In the genomic region with DNA sequence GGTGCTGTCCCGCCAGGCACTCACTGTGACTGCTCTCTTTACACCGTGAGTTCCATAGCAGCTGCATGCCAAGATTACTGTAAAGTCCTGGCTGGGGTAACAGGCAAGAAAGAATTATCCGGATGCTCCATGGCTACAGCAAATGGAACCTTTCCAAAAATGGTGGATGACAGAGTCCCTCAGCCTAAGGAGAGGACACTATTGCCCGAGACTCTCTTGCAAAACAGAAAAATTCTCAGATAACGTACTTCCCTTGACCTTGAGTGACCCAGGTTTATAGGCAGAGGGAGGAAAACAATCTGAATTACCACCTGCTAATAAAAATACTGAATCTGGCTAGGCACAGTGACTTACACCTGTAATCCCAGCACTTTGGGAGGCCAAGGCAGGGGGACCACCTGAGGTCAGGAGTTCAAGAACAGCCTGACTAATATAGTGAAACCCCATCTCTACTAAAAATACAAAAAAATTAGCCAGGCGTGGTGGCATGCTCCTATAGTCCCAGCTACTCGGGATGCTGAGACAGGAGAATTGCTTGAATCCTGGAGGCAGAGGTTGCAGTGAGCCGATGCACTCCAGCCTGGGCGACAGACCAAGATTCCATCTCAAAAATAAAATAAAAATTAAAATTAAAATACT, we compare ENCODE assay signal across 32 cellular contexts. TPM values are rescaled to one million over a fixed set of nuclear protein-coding genes. Genes with fewer than 3 reads are reported as not detected.
"Had no signal": no experiment of that assay in that cellular context is flagged by ENCODE, and none has a peak within 500 bp of the region (broad histone marks: within the 10 kb centered on the region; RNA-seq: fewer than 3 reads in every experiment).

No MANE protein-coding gene starts in this region.

- H3K9ac ChIP-seq: SK-N-SH had no signal

- ATAC-seq: activated CD8-positive, alpha-beta T cell treated with anti-CD3 and anti-CD28 coated beads for 36 hours; PC-3 had no signal

- H3K4me2 ChIP-seq: SK-N-SH had no signal

- FAIRE-seq: TTC549 had no signal

- H3K27ac ChIP-seq: ascending aorta, cardiac muscle cell, Peyer's patch, SJSA1 had no signal

- H3K36me3 ChIP-seq: ascending aorta, cardiac muscle cell, Peyer's patch had no signal

- H3K27me3 ChIP-seq: ascending aorta, SJSA1 had no signal

- H3K4me3 ChIP-seq: ascending aorta, cardiac muscle cell, Peyer's patch, SJSA1 had no signal

- H3K4me3 Mint-ChIP-seq: activated CD4-positive, alpha-beta T cell treated with anti-CD3 and anti-CD28 coated beads, Interleukin-2, amount 10 ng/mL, durations not matched to agents 24 days and 14 days; activated CD8-positive, alpha-beta T cell treated with anti-CD3 and anti-CD28 coated beads for 36 hours; activated naive CD4-positive, alpha-beta T cell treated with anti-CD3 and anti-CD28 coated beads, Interleukin-2, amount 50 U/mL, for 24 hours; activated naive CD8-positive, alpha-beta T cell treated with anti-CD3 and anti-CD28 coated beads, Interleukin-2, amount 10 ng/mL, durations not matched to agents 7 days and 5 days; central memory CD8-positive, alpha-beta T cell; T-helper 1 cell treated with Interleukin-12 subunit alpha and Interleukin-12 subunit beta and Interleukin-4 antibody, amounts not matched to agents 30 μg/mL and 1 μg/mL, for 36 hours; T-helper 2 cell treated with Interferon-gamma antibody and Interleukin-4, amounts not matched to agents 5 μg/mL and 100 μg/mL, for 36 hours had no signal

- H3K9me3 Mint-ChIP-seq: activated CD4-positive, alpha-beta T cell treated with anti-CD3 and anti-CD28 coated beads, Interleukin-2, amount 10 ng/mL, durations not matched to agents 24 days and 14 days; activated CD8-positive, alpha-beta T cell treated with anti-CD3 and anti-CD28 coated beads for 36 hours; activated naive CD4-positive, alpha-beta T cell treated with anti-CD3 and anti-CD28 coated beads, Interleukin-2, amount 50 U/mL, for 24 hours; activated naive CD8-positive, alpha-beta T cell treated with anti-CD3 and anti-CD28 coated beads, Interleukin-2, amount 10 ng/mL, durations not matched to agents 7 days and 5 days; activated T-helper 2 cell treated with anti-CD3 and anti-CD28 coated beads, Interferon-gamma antibody, Interleukin-2, Interleukin-4, amounts not matched to agents 10 μg/mL and 5 μg/mL and 100 μg/mL, durations not matched to agents 14 hours and 24 hours and 36 hours; central memory CD8-positive, alpha-beta T cell; T-helper 1 cell treated with Interleukin-12 subunit alpha and Interleukin-12 subunit beta and Interleukin-4 antibody, amounts not matched to agents 30 μg/mL and 1 μg/mL, for 36 hours; T-helper 2 cell treated with Interferon-gamma antibody and Interleukin-4, amounts not matched to agents 5 μg/mL and 100 μg/mL, for 36 hours had no signal

- DNase-seq: activated CD4-positive, alpha-beta T cell treated with anti-CD3 and anti-CD28 coated beads, Interleukin-2, amount 10 ng/mL, durations not matched to agents 24 days and 14 days; activated CD4-positive, alpha-beta T cell treated with anti-CD3 and anti-CD28 coated beads, Interleukin-2, amount 50 U/mL, for 4 hours; activated CD8-positive, alpha-beta T cell treated with anti-CD3 and anti-CD28 coated beads for 36 hours; activated gamma-delta T cell; activated naive CD4-positive, alpha-beta T cell treated with Interleukin-2 at 50 U/mL for 16 hours; activated naive CD8-positive, alpha-beta T cell treated with anti-CD3 and anti-CD28 coated beads, Interleukin-2, amount 10 ng/mL, durations not matched to agents 7 days and 5 days; activated T-cell treated with anti-CD3 and anti-CD28 coated beads, Interleukin-2, amount 50 U/mL, for 1 hour; amygdala; Karpas-422; NCI-H1048; NCI-H1436 treated with DMSO at 0.1 percent for 48 hours; NCI-H1694 treated with DMSO at 0.1 percent for 48 hours; NCI-H2029; NCI-H345; NCI-H526; NCI-H748 treated with DMSO at 0.1 percent for 48 hours; NK-92 treated with Interleukin-12 subunit alpha and Interleukin-12 subunit beta, amount 100 ng/mL, for 24 hours; PC-3; Peyer's patch; RPMI8226; SHP77 treated with DMSO at 0.1 percent for 48 hours; SK-N-SH had no signal

- H3K27ac Mint-ChIP-seq: activated CD4-positive, alpha-beta T cell treated with anti-CD3 and anti-CD28 coated beads, Interleukin-2, amount 10 ng/mL, durations not matched to agents 24 days and 14 days; activated CD8-positive, alpha-beta T cell treated with anti-CD3 and anti-CD28 coated beads for 36 hours; activated naive CD8-positive, alpha-beta T cell treated with anti-CD3 and anti-CD28 coated beads, Interleukin-2, amount 10 ng/mL, durations not matched to agents 7 days and 5 days; activated T-helper 2 cell treated with anti-CD3 and anti-CD28 coated beads, Interferon-gamma antibody, Interleukin-2, Interleukin-4, amounts not matched to agents 10 μg/mL and 5 μg/mL and 100 μg/mL, durations not matched to agents 14 hours and 24 hours and 36 hours; T-helper 1 cell treated with Interleukin-12 subunit alpha and Interleukin-12 subunit beta and Interleukin-4 antibody, amounts not matched to agents 30 μg/mL and 1 μg/mL, for 36 hours; T-helper 2 cell treated with Interferon-gamma antibody and Interleukin-4, amounts not matched to agents 5 μg/mL and 100 μg/mL, for 36 hours had no signal

- H3K36me3 Mint-ChIP-seq: activated naive CD4-positive, alpha-beta T cell treated with anti-CD3 and anti-CD28 coated beads, Interleukin-2, amount 50 U/mL, for 24 hours; activated naive CD8-positive, alpha-beta T cell treated with anti-CD3 and anti-CD28 coated beads, Interleukin-2, amount 10 ng/mL, durations not matched to agents 7 days and 5 days had no signal

- H3K9me3 ChIP-seq: ascending aorta, Peyer's patch, SJSA1, SK-N-SH had no signal

RNA-seq across cellular contexts. Expression of a gene that starts 4.5 kb away (rescaled TPM):
- total RNA-seq: MCF 10A had no signal

RNA-seq across cellular contexts. Expression of a gene that starts 46.8 kb away (rescaled TPM):
- total RNA-seq: ascending aorta had no signal
